11 cellular contexts compared by ENCODE assay signal in the genomic region with DNA sequence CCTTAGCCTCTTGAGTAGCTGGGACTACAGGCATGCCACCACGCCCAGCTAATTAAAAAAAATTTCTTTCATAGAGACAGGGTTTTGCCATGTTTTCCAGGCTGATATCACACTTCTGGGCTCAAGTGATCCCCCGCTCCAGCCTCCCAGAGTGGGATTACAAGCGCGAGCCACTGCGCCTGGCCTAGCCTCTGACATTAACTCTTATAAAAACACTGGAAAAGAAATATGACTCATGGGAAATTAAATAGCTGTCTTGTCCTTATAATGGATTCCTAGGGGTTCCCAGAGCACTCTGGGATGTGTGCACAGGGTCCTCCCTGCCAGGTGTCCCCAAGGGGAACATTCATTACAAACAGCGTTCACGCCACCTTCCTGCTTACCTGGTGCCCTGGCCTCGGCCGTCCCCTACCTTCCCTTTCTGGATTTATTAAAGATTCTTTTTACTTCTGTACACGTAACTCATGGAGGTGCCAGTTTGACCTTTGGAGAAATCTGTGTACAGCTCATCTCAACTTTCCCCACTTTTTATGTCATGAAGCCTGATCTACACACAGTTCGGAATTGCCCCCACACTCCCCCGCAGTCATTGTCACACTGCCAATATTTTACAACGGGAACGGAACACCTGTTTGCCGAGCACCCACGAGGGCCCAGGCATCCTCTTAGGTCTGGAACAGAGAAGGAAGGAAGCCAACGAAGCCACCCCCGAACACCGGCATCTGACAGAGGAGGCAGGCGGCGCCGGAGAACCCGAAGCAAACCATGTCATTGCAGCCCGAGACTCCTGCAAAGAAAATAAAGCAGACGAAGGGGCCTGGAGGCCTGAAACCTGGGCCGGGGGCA. TPM values are rescaled to one million over a fixed set of nuclear protein-coding genes. Genes with fewer than 3 reads are reported as not detected.
DNase-seq lines count a peak whose midpoint lies in the region; ATAC-seq, FAIRE-seq and TF ChIP-seq lines count a peak whose summit lies in the region.
"Had no signal": no experiment of that assay in that cellular context is flagged by ENCODE, and none has a peak within 500 bp of the region (broad histone marks: within the 10 kb centered on the region; RNA-seq: fewer than 3 reads in every experiment).

No MANE protein-coding gene starts in this region.

- TF ChIP-seq POLR2A in upper lobe of left lung (IDR thresholded peaks at IDR 0.05), result no peak

- DNase-seq in NCI-H2029 (lab: John Stamatoyannopoulos, UW) (peak; percentile 4), NCI-H2029 treated with DMSO at 0.1 percent for 48 hours (lab: John Stamatoyannopoulos, UW) (no peak), fibroblast of mammary gland (ENCODE audit: low read depth) (peak; percentile 31), upper lobe of left lung (no peak), RCC 7860 (ENCODE audit: low spot score) (no peak), A673 (ENCODE audit: low spot score) (no peak)
- peak; percentile 39 for DNase-seq in activated CD4-positive, alpha-beta T cell treated with anti-CD3 and anti-CD28 coated beads for 36 hours
- peak; percentile 24 to 36 for DNase-seq in stimulated activated CD8-positive, alpha-beta memory T cell treated with anti-CD3 and anti-CD28 coated beads, Interleukin-7, amount 100 ng/mL, for 4 hours (ENCODE audit: low read depth in 2 of 2)

- H3K27ac Mint-ChIP-seq in activated CD4-positive, alpha-beta T cell treated with anti-CD3 and anti-CD28 coated beads for 36 hours, result peak overlapping the region; percentile 29
- H3K27ac Mint-ChIP-seq: dendritic cell treated with granulocyte-macrophage colony-stimulating factor and Interleukin-4, amounts not matched to agents 40 ng/mL and 50 ng/mL, for 4 days had no signal

- intact Hi-C loops in activated CD4-positive, alpha-beta T cell treated with anti-CD3 and anti-CD28 coated beads for 36 hours (cut with DNase I, micrococcal nuclease), result loop anchor here in 1 of 2 experiments (2.0 kb wide), 1 partner anchor 19 kb away; no protein-coding TSS in a partner anchor
- intact Hi-C loops in A673 (cut with micrococcal nuclease; ENCODE audit: unreplicated experiment), result no loop called here

- peaks cover 1% of the 10 kb centered on the region for H3K27me3 Mint-ChIP-seq in activated CD4-positive, alpha-beta T cell treated with anti-CD3 and anti-CD28 coated beads for 36 hours

- H3K27me3 ChIP-seq in upper lobe of left lung, result no peaks in the 10 kb centered on the region
- H3K27me3 ChIP-seq in A673 (replicated peaks; ENCODE audit: insufficient read depth, low read depth, low read length, poor library complexity), result no peaks in the 10 kb centered on the region

- H3K36me3 Mint-ChIP-seq in activated CD4-positive, alpha-beta T cell treated with anti-CD3 and anti-CD28 coated beads for 36 hours (ENCODE audit: low read depth), result no peaks in the 10 kb centered on the region

- no TSS peak for BruUV-seq in A673 (replicated peaks; lab: Mats Ljungman, UMichigan)

- no peak for TF ChIP-seq EP300 in upper lobe of left lung (IDR thresholded peaks at IDR 0.05)

- H3K4me3 ChIP-seq in fibroblast of mammary gland (ENCODE audit: control insufficient read depth, low read depth, low read length) (no peak overlapping the region), upper lobe of left lung (no peak overlapping the region), A673 (ENCODE audit: low read depth, low read length, poor library complexity, severe bottlenecking) (no peak overlapping the region)
- H3K4me3 ChIP-seq: A549 had no signal

- no peaks in the 10 kb centered on the region for H3K36me3 ChIP-seq in upper lobe of left lung
- no peaks in the 10 kb centered on the region for H3K36me3 ChIP-seq in A673 (ENCODE audit: insufficient read depth, low read length, poor library complexity, severe bottlenecking)

- peaks cover 0 to 6% (median 1%) of the 10 kb centered on the region in 4 donors for H3K4me1 ChIP-seq in upper lobe of left lung
- H3K4me1 ChIP-seq in A673 (ENCODE audit: insufficient read depth, low read length, poor library complexity, severe bottlenecking), result peaks cover 3% of the 10 kb centered on the region

- H3K4me3 Mint-ChIP-seq in activated CD4-positive, alpha-beta T cell treated with anti-CD3 and anti-CD28 coated beads for 36 hours, result no peak overlapping the region
- H3K4me3 Mint-ChIP-seq: dendritic cell treated with granulocyte-macrophage colony-stimulating factor and Interleukin-4, amounts not matched to agents 40 ng/mL and 50 ng/mL, for 4 days had no signal

- peaks cover 21% of the 10 kb centered on the region for H3K4me1 Mint-ChIP-seq in activated CD4-positive, alpha-beta T cell treated with anti-CD3 and anti-CD28 coated beads for 36 hours

- POLR2A ChIA-PET in activated CD4-positive, alpha-beta T cell treated with anti-CD3 and anti-CD28 coated beads for 36 hours (lab: Charles Lee), result no interaction called here
- POLR2A ChIA-PET in A673 (lab: Charles Lee; ENCODE audit: low non-redundant PET), result no interaction called here

- no peaks in the 10 kb centered on the region for H3K9me3 ChIP-seq in upper lobe of left lung
- H3K9me3 ChIP-seq in A673 (ENCODE audit: low read depth, low read length, poor library complexity, severe bottlenecking), result no peaks in the 10 kb centered on the region
- H3K9me3 ChIP-seq: A549 had no signal

- 54 to 62% methylated on average over 26 of the region's 26 CpGs for WGBS in upper lobe of left lung, 2 donors

- H3K27ac ChIP-seq in upper lobe of left lung, result no peak overlapping the region
- no peak overlapping the region for H3K27ac ChIP-seq in A673 (ENCODE audit: low read depth, low read length, poor library complexity, severe bottlenecking)
- H3K27ac ChIP-seq: parathyroid adenoma had no signal

- no peaks in the 10 kb centered on the region for H3K9me3 Mint-ChIP-seq in activated CD4-positive, alpha-beta T cell treated with anti-CD3 and anti-CD28 coated beads for 36 hours (ENCODE audit: low read depth)
- H3K9me3 Mint-ChIP-seq: dendritic cell treated with granulocyte-macrophage colony-stimulating factor and Interleukin-4, amounts not matched to agents 40 ng/mL and 50 ng/mL, for 4 days had no signal

- ATAC-seq in activated CD4-positive, alpha-beta T cell treated with anti-CD3 and anti-CD28 coated beads for 36 hours, result peak; percentile 27
- no peak for ATAC-seq in upper lobe of left lung (ENCODE audit: low FRiP score in 2 of 2)
- ATAC-seq: A549 had no signal

- no peak for TF ChIP-seq CTCF in fibroblast of mammary gland (conservative IDR thresholded peaks at IDR 0.05; ENCODE audit: control insufficient read depth, insufficient read depth, low read depth, low read length)
- TF ChIP-seq CTCF in upper lobe of left lung (IDR thresholded peaks at IDR 0.05), result no peak
- no peak for TF ChIP-seq CTCF in A673 (conservative IDR thresholded peaks at IDR 0.05; ENCODE audit: low read depth, low read length)

- CTCF ChIA-PET in activated CD4-positive, alpha-beta T cell treated with anti-CD3 and anti-CD28 coated beads for 36 hours (lab: Charles Lee), result no interaction called here
- CTCF ChIA-PET in A673 (lab: Charles Lee), result no interaction called here

- no peak for FAIRE-seq in RCC 7860 (lab: Jason Lieb, UNC)
- FAIRE-seq: A549 had no signal

RNA-seq across cellular contexts. Expression of gene MEAK7, which starts 39.7 kb away (rescaled TPM):
- total RNA-seq in activated CD4-positive, alpha-beta T cell treated with anti-CD3 and anti-CD28 coated beads for 36 hours, result 10 to 100 TPM in 1 of 2 experiments, 1 to 10 TPM in 1; 8.9 to 10.6 TPM
- total RNA-seq in upper lobe of left lung (10 to 100 TPM in 5 of 6 donors, 1 to 10 TPM in 1; 8.5 to 32.8 (median 12.2) TPM), A673 (2021) (11.6 and 12.4 TPM in 2 replicates)

Comparison
In these comparisons a context has a peak if more than half of its experiments do, and no peak if none do; other contexts are left out.
1. DNase-seq: peak in NCI-H2029 (single experiment), activated CD4-positive, alpha-beta T cell treated with anti-CD3 and anti-CD28 coated beads for 36 hours (single experiment), fibroblast of mammary gland (single experiment) and stimulated activated CD8-positive, alpha-beta memory T cell treated with anti-CD3 and anti-CD28 coated beads, Interleukin-7, amount 100 ng/mL, for 4 hours (2 of 2); none in NCI-H2029 treated with DMSO at 0.1 percent for 48 hours (single experiment), upper lobe of left lung (0 of 2), RCC 7860 (single experiment) and A673 (single experiment).